ENCODE assay signal across 8 cellular contexts in the genomic region with DNA sequence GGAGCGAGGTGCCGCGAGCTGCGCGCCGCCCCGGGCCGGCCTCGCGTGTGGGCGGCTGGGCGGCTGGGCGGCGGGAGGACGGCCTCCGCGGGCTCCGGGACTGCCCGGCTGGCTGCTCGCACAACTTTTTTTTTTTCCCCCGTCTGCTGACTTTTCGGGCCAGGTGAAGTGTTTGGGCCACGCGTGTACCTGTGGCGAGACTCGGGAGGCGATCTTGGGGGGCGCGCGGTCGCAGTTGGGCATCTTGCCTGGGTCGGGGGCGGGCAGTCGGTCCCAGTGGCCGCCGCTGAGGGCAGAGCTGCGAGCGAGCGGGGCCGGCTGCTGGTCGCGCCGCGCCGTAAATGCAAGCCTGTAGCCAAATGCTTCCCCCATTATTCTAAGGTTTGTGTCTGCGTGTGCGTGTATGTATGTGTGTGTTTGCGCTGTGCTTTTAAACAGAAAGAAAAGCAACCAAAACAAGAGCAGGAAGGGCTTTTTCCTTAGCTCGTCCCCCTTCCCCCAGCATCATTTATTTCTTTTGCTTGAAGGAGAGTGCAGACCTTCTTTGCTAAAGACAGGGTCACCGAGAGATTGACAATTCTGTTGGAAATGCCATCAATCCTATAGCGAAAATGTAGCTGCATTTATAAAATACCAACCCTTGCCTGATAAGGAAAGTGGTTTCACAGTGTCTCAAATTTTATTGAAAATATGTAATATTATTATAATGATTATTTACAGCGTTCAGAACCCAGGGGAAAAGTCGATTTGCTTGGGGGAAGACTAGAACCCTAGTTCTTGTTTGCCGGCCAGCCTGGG.
DNase-seq lines count a peak whose midpoint lies in the region; ATAC-seq and TF ChIP-seq lines count a peak whose summit lies in the region.

No MANE protein-coding gene starts in this region.

- H3K27me3 Mint-ChIP-seq in HFFc6 (ENCODE audit: insufficient read depth), result peaks cover 37% of the 10 kb centered on the region
- H3K27me3 Mint-ChIP-seq in naive B cell, result peaks cover 45 to 77% (median 71%) of the 10 kb centered on the region in 3 donors

- no peaks in the 10 kb centered on the region for H3K36me3 ChIP-seq in ACC112 (ENCODE audit: insufficient read depth, low read length)
- no peaks in the 10 kb centered on the region for H3K36me3 ChIP-seq in ectodermal cell (ENCODE audit: control insufficient read depth, insufficient read depth, low read length)
- H3K36me3 ChIP-seq in MG63, result no peaks in the 10 kb centered on the region

- H3K9me3 ChIP-seq in ectodermal cell (ENCODE audit: control insufficient read depth, low read length) (no peaks in the 10 kb centered on the region), MG63 (no peaks in the 10 kb centered on the region)

- H3K4me3 Mint-ChIP-seq in HFFc6 (peak overlapping the region; percentile 63), naive B cell (peak overlapping the region in 6 of 8 donors; percentile 9 to 63 (median 42))

- H3K27me3 ChIP-seq in ACC112 (ENCODE audit: insufficient read depth, low read length), result peaks cover 68% of the 10 kb centered on the region
- H3K27me3 ChIP-seq in ectodermal cell (ENCODE audit: control insufficient read depth, insufficient read depth, low read length, poor library complexity, severe bottlenecking), result peaks cover 80% of the 10 kb centered on the region
- H3K27me3 ChIP-seq in MG63, result peaks cover 46% of the 10 kb centered on the region

- DNase-seq in HFFc6 (no peak), naive B cell (no peak), cortex of kidney (lab: John Stamatoyannopoulos, UW) (no peak), MG63 (no peak)
- no peak for DNase-seq in stimulated activated CD4-positive, alpha-beta T cell treated with anti-CD3 and anti-CD28 coated beads, Interleukin-15, amount 100 ng/mL, for 24 hours

- no peaks in the 10 kb centered on the region for H3K9me3 Mint-ChIP-seq in HFFc6
- peaks cover 0 to 10% (median 4%) of the 10 kb centered on the region in 7 donors for H3K9me3 Mint-ChIP-seq in naive B cell

- H3K36me3 Mint-ChIP-seq in HFFc6 (ENCODE audit: low read depth) (no peaks in the 10 kb centered on the region), naive B cell (peaks cover 0 to 19% of the 10 kb centered on the region in 2 donors)

- H3K27ac ChIP-seq in ACC112 (ENCODE audit: low read depth, low read length) (no peak overlapping the region), ectodermal cell (ENCODE audit: insufficient read depth, low read depth, low read length, poor library complexity, severe bottlenecking) (no peak overlapping the region)

- no peak for ATAC-seq in naive B cell (ENCODE audit: low read depth in 2 of 2)
- no peak for ATAC-seq in HG02759 (IDR thresholded peaks at IDR 0.05; ENCODE audit: unreplicated experiment)

- peaks cover 24% of the 10 kb centered on the region for H3K4me1 Mint-ChIP-seq in HFFc6 (ENCODE audit: low read depth)
- H3K4me1 Mint-ChIP-seq in naive B cell, result peaks cover 21 to 27% (median 23%) of the 10 kb centered on the region in 3 donors

- H3K4me3 ChIP-seq in ACC112 (ENCODE audit: low read depth, low read length), result peak overlapping the region; percentile 79; the same call in 1 of the 2 replicates
- H3K4me3 ChIP-seq in ectodermal cell (ENCODE audit: insufficient read depth, low read depth, low read length), result peak overlapping the region; percentile 41
- no peak overlapping the region for H3K4me3 ChIP-seq in MG63

- no peaks in the 10 kb centered on the region for H3K79me2 ChIP-seq in ACC112 (ENCODE audit: control insufficient read depth, insufficient read depth, low read length, unreplicated experiment)

- H3K4me1 ChIP-seq in ACC112 (ENCODE audit: control insufficient read depth, insufficient read depth, low read length, unreplicated experiment), result no peaks in the 10 kb centered on the region
- peaks cover 14% of the 10 kb centered on the region for H3K4me1 ChIP-seq in ectodermal cell (ENCODE audit: control insufficient read depth, insufficient read depth, low read length)

- no peak overlapping the region for H2AFZ ChIP-seq in ACC112 (ENCODE audit: low read length, unreplicated experiment)

- TF ChIP-seq CTCF in HFFc6 (IDR thresholded peaks at IDR 0.05), result no peak

- 1% methylated on average over 53 to 54 of the region's 54 CpGs for WGBS in ectodermal cell, 2 experiments

- H3K27ac Mint-ChIP-seq in HFFc6 (no peak overlapping the region), naive B cell (peak overlapping the region in 2 of 6 donors; percentile 38 to 79)
